In genomic region chr1:20609541-20609940, GRCh38 we compare ENCODE assay signal across 27 cellular contexts. TPM values are rescaled to one million over a fixed set of nuclear protein-coding genes. Genes with fewer than 3 reads are reported as not detected.
DNase-seq lines count a peak whose midpoint lies in the region; ATAC-seq and TF ChIP-seq lines count a peak whose summit lies in the region.
"Had no signal": no experiment of that assay in that cellular context is flagged by ENCODE, and none has a peak within 500 bp of the region (broad histone marks: within the 10 kb centered on the region; RNA-seq: fewer than 3 reads in every experiment).

No MANE protein-coding gene starts in this region.

- H3K4me3 Mint-ChIP-seq in endodermal cell (no peak overlapping the region), neural progenitor cell (no peak overlapping the region)
- H3K4me3 Mint-ChIP-seq: CD4-positive, alpha-beta T cell; IgD-negative memory B cell had no signal

- H4K20me1 ChIP-seq in neural progenitor cell (ENCODE audit: low read depth), result no peaks in the 10 kb centered on the region
- H4K20me1 ChIP-seq: BLaER1 had no signal

- no peak overlapping the region for H2BK15ac ChIP-seq in neuronal stem cell (ENCODE audit: low read length)

- peak; percentile 32 for DNase-seq in ELF-1 (ENCODE audit: low read depth, low spot score)
- no peak for DNase-seq in RWPE2 (ENCODE audit: low spot score)
- no peak for DNase-seq in endodermal cell
- DNase-seq in neural progenitor cell (ENCODE audit: low spot score), result peak; percentile 71
- DNase-seq in RPMI8226, result no peak
- no peak for DNase-seq in NCI-H2107 (lab: John Stamatoyannopoulos, UW)
- no peak for DNase-seq in neuronal stem cell (ENCODE audit: low spot score)
- no peak for DNase-seq in SHP77 (lab: John Stamatoyannopoulos, UW)
- DNase-seq: 8988T; ACHN; CD4-positive, alpha-beta T cell; GM23248; HCEC 1CT; MM.1S; NCI-H1417; NCI-H1694; NCI-H2029 treated with DMSO at 0.1 percent for 48 hours; NCI-H446; NCI-H524 treated with DMSO at 0.1 percent for 48 hours; SIG-M5; SK-N-SH; SW 1271 had no signal

- H3K9me3 Mint-ChIP-seq in endodermal cell (no peaks in the 10 kb centered on the region), neural progenitor cell (no peaks in the 10 kb centered on the region)
- H3K9me3 Mint-ChIP-seq: CD4-positive, alpha-beta T cell had no signal

- no peak overlapping the region for H3K4me3 ChIP-seq in RWPE2 (ENCODE audit: severe bottlenecking)
- H3K4me3 ChIP-seq in endodermal cell (ENCODE audit: low read length), result no peak overlapping the region
- no peak overlapping the region for H3K4me3 ChIP-seq in neural progenitor cell
- H3K4me3 ChIP-seq in neuronal stem cell (ENCODE audit: low read length in 2 of 2), result no peak overlapping the region
- H3K4me3 ChIP-seq: BLaER1, GM23248 had no signal

- H3K9me3 ChIP-seq in RWPE2 (ENCODE audit: severe bottlenecking) (no peaks in the 10 kb centered on the region), endodermal cell (ENCODE audit: control insufficient read depth, low read length) (no peaks in the 10 kb centered on the region), neural progenitor cell (ENCODE audit: low read depth) (no peaks in the 10 kb centered on the region), neuronal stem cell (replicated peaks in 1 of 2; ENCODE audit: control insufficient read depth in 2 of 2, insufficient read depth in 1 of 2, low read depth in 1 of 2, low read length in 2 of 2) (no peaks in the 10 kb centered on the region)
- H3K9me3 ChIP-seq: BLaER1, SK-N-SH had no signal

- peaks cover 29% of the 10 kb centered on the region for H3K4me1 ChIP-seq in RWPE2 (ENCODE audit: insufficient read depth, poor library complexity, severe bottlenecking)
- no peaks in the 10 kb centered on the region for H3K4me1 ChIP-seq in endodermal cell (ENCODE audit: control insufficient read depth, insufficient read depth, low read length)
- peaks cover 3% of the 10 kb centered on the region for H3K4me1 ChIP-seq in neural progenitor cell
- peaks cover 0 to 4% of the 10 kb centered on the region in 2 donors for H3K4me1 ChIP-seq in neuronal stem cell (ENCODE audit: control insufficient read depth in 2 of 2, insufficient read depth in 1 of 2, low read depth in 1 of 2, low read length in 2 of 2)
- H3K4me1 ChIP-seq: BLaER1 had no signal

- H3K4me2 ChIP-seq in neural progenitor cell, result no peak overlapping the region
- no peak overlapping the region for H3K4me2 ChIP-seq in neuronal stem cell (ENCODE audit: insufficient read depth, low read length, poor library complexity, severe bottlenecking)
- H3K4me2 ChIP-seq: BLaER1, KMS-11, SK-N-SH had no signal

- peak overlapping the region; percentile 52 for H3K27ac Mint-ChIP-seq in endodermal cell
- no peak overlapping the region for H3K27ac Mint-ChIP-seq in neural progenitor cell
- H3K27ac Mint-ChIP-seq: CD4-positive, alpha-beta T cell; IgD-negative memory B cell had no signal

- H3K4me1 Mint-ChIP-seq in endodermal cell, result peaks cover 12% of the 10 kb centered on the region
- peaks cover 19% of the 10 kb centered on the region for H3K4me1 Mint-ChIP-seq in neural progenitor cell

- no peak overlapping the region for H3K18ac ChIP-seq in neuronal stem cell (ENCODE audit: low read length)

- 90 to 92% methylated on average over 3 to 6 of the region's 6 CpGs for WGBS in endodermal cell (ENCODE audit: insufficient coverage in 1 of 2, insufficient read length in 1 of 2), 2 experiments
- no CpG with 5 or more reads among the region's 6 CpGs for WGBS in neuronal stem cell (ENCODE audit: extremely low coverage in 2 of 2, insufficient read length in 2 of 2, insufficient replicate concordance in 1 of 2), 2 donors

- H3K36me3 Mint-ChIP-seq in endodermal cell (ENCODE audit: low read depth), result peaks cover 3% of the 10 kb centered on the region
- H3K36me3 Mint-ChIP-seq in neural progenitor cell, result no peaks in the 10 kb centered on the region
- H3K36me3 Mint-ChIP-seq: IgD-negative memory B cell had no signal

- H3K36me3 ChIP-seq in RWPE2 (ENCODE audit: low read depth) (peaks cover 19% of the 10 kb centered on the region), endodermal cell (ENCODE audit: control insufficient read depth, insufficient read depth, low read length) (no peaks in the 10 kb centered on the region), neural progenitor cell (no peaks in the 10 kb centered on the region), neuronal stem cell (replicated peaks in 1 of 2; ENCODE audit: control insufficient read depth in 2 of 2, insufficient read depth in 2 of 2, low read length in 2 of 2) (no peaks in the 10 kb centered on the region)
- H3K36me3 ChIP-seq: BLaER1 had no signal

- no peak for TF ChIP-seq CTCF in RWPE2 (IDR thresholded peaks at IDR 0.05; ENCODE audit: poor library complexity, severe bottlenecking)
- TF ChIP-seq CTCF in endodermal cell (conservative IDR thresholded peaks at IDR 0.05), result no peak
- TF ChIP-seq CTCF in neural progenitor cell (IDR thresholded peaks at IDR 0.05), result no peak

- no peak overlapping the region for H4K91ac ChIP-seq in neuronal stem cell (ENCODE audit: low read depth, low read length, poor library complexity)

- H3K79me1 ChIP-seq in neuronal stem cell (ENCODE audit: low read depth, low read length), result no peaks in the 10 kb centered on the region

- no peak overlapping the region for H2BK12ac ChIP-seq in neuronal stem cell (ENCODE audit: low read length)

- ATAC-seq in RWPE2 (ENCODE audit: low read depth), result no peak

- H2BK120ac ChIP-seq in neuronal stem cell (ENCODE audit: low read depth, low read length), result no peak overlapping the region

- no peak overlapping the region for H3K4ac ChIP-seq in neuronal stem cell (ENCODE audit: low read length)

- H3K79me2 ChIP-seq in neural progenitor cell (ENCODE audit: low read depth), result no peaks in the 10 kb centered on the region

- H4K8ac ChIP-seq in neuronal stem cell (ENCODE audit: low read depth, low read length), result no peak overlapping the region

- H2AFZ ChIP-seq in neural progenitor cell (replicated peaks), result no peak overlapping the region
- H2AFZ ChIP-seq in neuronal stem cell (ENCODE audit: low read length), result no peak overlapping the region
- H2AFZ ChIP-seq: GM23248 had no signal

- no peak overlapping the region for H2AK5ac ChIP-seq in neuronal stem cell (ENCODE audit: low read depth, low read length)

- no peak overlapping the region for H3K23ac ChIP-seq in neuronal stem cell (ENCODE audit: low read depth, low read length, poor library complexity)

- no peak overlapping the region for H3K9ac ChIP-seq in endodermal cell (ENCODE audit: extremely low read depth, low read length, poor library complexity, severe bottlenecking)
- no peak overlapping the region for H3K9ac ChIP-seq in neural progenitor cell
- H3K9ac ChIP-seq in neuronal stem cell (ENCODE audit: low read depth, low read length, poor library complexity), result no peak overlapping the region
- H3K9ac ChIP-seq: BLaER1, GM23248, KMS-11, SK-N-SH had no signal

- H3K27me3 ChIP-seq in RWPE2 (ENCODE audit: insufficient read depth, poor library complexity, severe bottlenecking) (no peaks in the 10 kb centered on the region), endodermal cell (ENCODE audit: control insufficient read depth, insufficient read depth, low read length, poor library complexity, severe bottlenecking) (no peaks in the 10 kb centered on the region), neural progenitor cell (no peaks in the 10 kb centered on the region), neuronal stem cell (ENCODE audit: control insufficient read depth in 3 of 3, insufficient read depth in 3 of 3, low read depth in 1 of 3, low read length in 3 of 3) (peaks cover 0 to 25% (median 0%) of the 10 kb centered on the region in 3 experiments)
- H3K27me3 ChIP-seq: BLaER1 had no signal

- H3K27me3 Mint-ChIP-seq in endodermal cell (ENCODE audit: insufficient read depth) (no peaks in the 10 kb centered on the region), neural progenitor cell (ENCODE audit: insufficient read depth, low read depth) (peaks cover 4% of the 10 kb centered on the region)
- H3K27me3 Mint-ChIP-seq: IgD-negative memory B cell had no signal

- H2BK5ac ChIP-seq in neuronal stem cell (ENCODE audit: low read length), result no peak overlapping the region

- peak overlapping the region; percentile 91 for H3K27ac ChIP-seq in RWPE2 (ENCODE audit: poor library complexity, severe bottlenecking)
- no peak overlapping the region for H3K27ac ChIP-seq in endodermal cell (ENCODE audit: low read depth, low read length)
- no peak overlapping the region for H3K27ac ChIP-seq in neural progenitor cell
- H3K27ac ChIP-seq in neuronal stem cell (replicated peaks; ENCODE audit: low read length), result no peak overlapping the region
- H3K27ac ChIP-seq: BLaER1, GM23248, KMS-11, RWPE1 had no signal

- no peaks in the 10 kb centered on the region for H3F3A ChIP-seq in neural progenitor cell (ENCODE audit: low read depth)

- H3K14ac ChIP-seq in neuronal stem cell (ENCODE audit: low read length), result no peak overlapping the region

RNA-seq across cellular contexts. Expression of gene CDA, which starts 20.6 kb away (rescaled TPM):
- total RNA-seq in endodermal cell, result 10 to 100 TPM in 1 of 2 donors, 1 to 10 TPM in 1; 1.3 to 24.3 TPM
- polyA plus RNA-seq in endodermal cell (2013, experiment 1 of 2), result 3.9 TPM
- 1.7 TPM for polyA plus RNA-seq in endodermal cell (2013, experiment 2 of 2)
- 0.64 and 0.96 TPM in 2 replicates for total RNA-seq in neural progenitor cell (ENCODE audit: low replicate concordance)
- 0.29 TPM for polyA plus RNA-seq in neuronal stem cell (2013, experiment 1 of 2)
- polyA plus RNA-seq in neuronal stem cell (2013, experiment 2 of 2), result 0.36 TPM
- total RNA-seq: G401 had no signal

RNA-seq across cellular contexts. Expression of gene PINK1, which starts 23.7 kb away (rescaled TPM):
- total RNA-seq in endodermal cell, result 10 to 100 TPM; 26.3 to 27.7 TPM
- polyA plus RNA-seq in endodermal cell (2013, experiment 1 of 2), result 20.5 TPM
- polyA plus RNA-seq in endodermal cell (2013, experiment 2 of 2), result 20.2 TPM
- 13.3 and 21.6 TPM in 2 replicates for total RNA-seq in neural progenitor cell (ENCODE audit: low replicate concordance)
- 22.0 TPM for polyA plus RNA-seq in neuronal stem cell (2013, experiment 1 of 2)
- 19.8 TPM for polyA plus RNA-seq in neuronal stem cell (2013, experiment 2 of 2)

RNA-seq across cellular contexts. Expression of gene DDOST, which starts 51.6 kb away (rescaled TPM):
- total RNA-seq in endodermal cell (100 to 1,000 TPM; 252 to 280 TPM), neural progenitor cell (ENCODE audit: low replicate concordance) (151 and 234 TPM in 2 replicates)
- 170 TPM for polyA plus RNA-seq in endodermal cell (2013, experiment 1 of 2)
- polyA plus RNA-seq in endodermal cell (2013, experiment 2 of 2), result 153 TPM
- polyA plus RNA-seq in neuronal stem cell (2013, experiment 1 of 2), result 115 TPM
- polyA plus RNA-seq in neuronal stem cell (2013, experiment 2 of 2), result 115 TPM

RNA-seq across cellular contexts. Expression of gene FAM43B, which starts 57.2 kb away (rescaled TPM):
- total RNA-seq in endodermal cell (under 1 TPM; 0.13 to 0.29 TPM), neural progenitor cell (ENCODE audit: low replicate concordance) (0.09 TPM in 1 of 2 replicates, not detected in the other)
- 1.2 TPM for polyA plus RNA-seq in endodermal cell (2013, experiment 1 of 2)
- polyA plus RNA-seq in endodermal cell (2013, experiment 2 of 2), result 1.4 TPM
- polyA plus RNA-seq in neuronal stem cell (2013, experiment 1 of 2), result 1.6 TPM
- 1.5 TPM for polyA plus RNA-seq in neuronal stem cell (2013, experiment 2 of 2)
- total RNA-seq: CD4-positive, alpha-beta T cell had no signal
- polyA plus RNA-seq: IgD-negative memory B cell, SK-N-SH had no signal

Comparison
In these comparisons a context has a peak if more than half of its experiments do, and no peak if none do; other contexts are left out.
1. DNase-seq: peak in ELF-1 (single experiment) and neural progenitor cell (single experiment); none in RWPE2 (single experiment), endodermal cell (single experiment), RPMI8226 (single experiment), NCI-H2107 (single experiment), neuronal stem cell (single experiment) and SHP77 (0 of 2).